Comparison of ENCODE assay signal across 12 cellular contexts in genomic region chr14:90275455-90275814, GRCh38. TPM values are rescaled to one million over a fixed set of nuclear protein-coding genes. Genes with fewer than 3 reads are reported as not detected.
DNase-seq lines count a peak whose midpoint lies in the region; ATAC-seq, FAIRE-seq and TF ChIP-seq lines count a peak whose summit lies in the region.
"Had no signal": no experiment of that assay in that cellular context is flagged by ENCODE, and none has a peak within 500 bp of the region (broad histone marks: within the 10 kb centered on the region; RNA-seq: fewer than 3 reads in every experiment).

No MANE protein-coding gene starts in this region.

- WGBS in psoas muscle, 3 donors = 75 to 86% (median 77%) methylated on average over 9 of the region's 9 CpGs

- H3K27me3 ChIP-seq in CD4-positive, alpha-beta memory T cell (ENCODE audit: insufficient read depth, low read length) = no peaks in the 10 kb centered on the region
- H3K27me3 ChIP-seq in psoas muscle (ENCODE audit: insufficient read depth in 3 of 3, low read length in 2 of 3) = no peaks in the 10 kb centered on the region

- TF ChIP-seq CTCF in choroid plexus epithelial cell (conservative IDR thresholded peaks at IDR 0.05; ENCODE audit: low read depth, low read length) (no peak), psoas muscle (IDR thresholded peaks at IDR 0.05) (no peak)

- peak overlapping the region; percentile 30 for H3K27ac ChIP-seq in CD4-positive, alpha-beta memory T cell (ENCODE audit: low read depth, low read length)
- H3K27ac ChIP-seq in psoas muscle = peak overlapping the region; percentile 16
- H3K27ac ChIP-seq: prostate gland had no signal

- peaks cover 11% of the 10 kb centered on the region for H3K4me1 ChIP-seq in CD4-positive, alpha-beta memory T cell (ENCODE audit: insufficient read depth, low read length)
- no peaks in the 10 kb centered on the region for H3K4me1 ChIP-seq in psoas muscle
- H3K4me1 ChIP-seq: prostate gland had no signal

- no peaks in the 10 kb centered on the region for H3K9me3 ChIP-seq in CD4-positive, alpha-beta memory T cell (ENCODE audit: control insufficient read depth in 1 of 2, low read length in 2 of 2)
- no peaks in the 10 kb centered on the region for H3K9me3 ChIP-seq in psoas muscle
- H3K9me3 ChIP-seq: prostate gland had no signal

- peaks cover 9 to 17% (median 12%) of the 10 kb centered on the region in 4 donors for H3K4me1 Mint-ChIP-seq in CD4-positive, alpha-beta memory T cell
- H3K4me1 Mint-ChIP-seq: mesothelial cell of epicardium had no signal

- peaks cover 21 to 69% of the 10 kb centered on the region in 2 donors for H3K36me3 Mint-ChIP-seq in CD4-positive, alpha-beta memory T cell

- no peak for FAIRE-seq in RCC 7860 (lab: Jason Lieb, UNC)

- no peak overlapping the region for H3K4me3 ChIP-seq in CD4-positive, alpha-beta memory T cell (ENCODE audit: low read length in 2 of 2)
- H3K4me3 ChIP-seq in choroid plexus epithelial cell (ENCODE audit: low read depth, low read length) = no peak overlapping the region
- H3K4me3 ChIP-seq in psoas muscle = no peak overlapping the region
- H3K4me3 ChIP-seq: prostate gland had no signal

- POLR2A ChIA-PET in CD4-positive, alpha-beta memory T cell (lab: Charles Lee; ENCODE audit: partially characterized antibody) = no interaction called here

- intact Hi-C loops in CD4-positive, alpha-beta memory T cell (cut with micrococcal nuclease) = no loop called here
- intact Hi-C loops in psoas muscle (cut with DNase I) = no loop called here

- H3K27me3 Mint-ChIP-seq in CD4-positive, alpha-beta memory T cell = no peaks in the 10 kb centered on the region

- H3K4me3 Mint-ChIP-seq in CD4-positive, alpha-beta memory T cell = no peak overlapping the region
- H3K4me3 Mint-ChIP-seq: mesothelial cell of epicardium had no signal

- CTCF ChIA-PET in CD4-positive, alpha-beta memory T cell (lab: Charles Lee; ENCODE audit: partially characterized antibody) = interaction anchor here (1.4 kb wide), 1 partner anchor 9 kb away, joined by 3 read pairs; no protein-coding TSS in a partner anchor

- peaks cover 0 to 1% (median 0%) of the 10 kb centered on the region in 8 donors for H3K9me3 Mint-ChIP-seq in CD4-positive, alpha-beta memory T cell
- H3K9me3 Mint-ChIP-seq: mesothelial cell of epicardium had no signal

- peak overlapping the region in 6 of 7 donors; percentile 71 to 91 (median 82) for H3K27ac Mint-ChIP-seq in CD4-positive, alpha-beta memory T cell

- no peak for DNase-seq in CD4-positive, alpha-beta memory T cell
- DNase-seq in RCC 7860 (ENCODE audit: low spot score) = peak; percentile 4
- DNase-seq in choroid plexus epithelial cell (ENCODE audit: low read depth) = peak; percentile 22
- DNase-seq in psoas muscle = no peak
- no peak for DNase-seq in NCI-H2196 (lab: John Stamatoyannopoulos, UW; ENCODE audit: unreplicated experiment)
- DNase-seq in NCI-H2227 treated with DMSO at 0.1 percent for 48 hours (lab: John Stamatoyannopoulos, UW) = no peak
- DNase-seq: NCI-H1417, NCI-H69, substantia nigra had no signal

- peaks cover 25% of the 10 kb centered on the region for H3K36me3 ChIP-seq in CD4-positive, alpha-beta memory T cell (ENCODE audit: insufficient read depth, low read length)
- H3K36me3 ChIP-seq in psoas muscle (ENCODE audit: insufficient read depth in 1 of 2, low read depth in 1 of 2) = peaks cover 9 to 91% of the 10 kb centered on the region in 2 donors

- ATAC-seq in psoas muscle (no peak), HG03571 (IDR thresholded peaks at IDR 0.05; ENCODE audit: unreplicated experiment) (no peak)

RNA-seq across cellular contexts. Expression of gene PSMC1, which starts 19.1 kb away (rescaled TPM):
- 10 to 100 TPM; 42.1 to 52.5 TPM for total RNA-seq in CD4-positive, alpha-beta memory T cell
- polyA plus RNA-seq in CD4-positive, alpha-beta memory T cell = 100 to 1,000 TPM; 103 to 175 TPM
- total RNA-seq in psoas muscle = 100 to 1,000 TPM; 151 to 307 (median 225) TPM
- polyA plus RNA-seq in psoas muscle = 1,000 to 10,000 TPM in 1 of 3 donors, 100 to 1,000 TPM in 2; 444 to 1,018 (median 498) TPM

RNA-seq across cellular contexts. Expression of gene NRDE2, which starts 56.3 kb away (rescaled TPM):
- 10 to 100 TPM; 26.3 to 32.6 TPM for total RNA-seq in CD4-positive, alpha-beta memory T cell
- 10 to 100 TPM in 1 of 2 donors, 1 to 10 TPM in 1; 4.4 to 10.7 TPM for polyA plus RNA-seq in CD4-positive, alpha-beta memory T cell
- 10 to 100 TPM; 11.0 to 21.8 (median 12.8) TPM for total RNA-seq in psoas muscle
- polyA plus RNA-seq in psoas muscle = 1 to 10 TPM; 5.8 to 8.7 (median 6.4) TPM

Comparison
In these comparisons a context has a peak if more than half of its experiments do, and no peak if none do; other contexts are left out.
1. DNase-seq: peak in RCC 7860 (single experiment) and choroid plexus epithelial cell (single experiment); none in CD4-positive, alpha-beta memory T cell (0 of 5), psoas muscle (0 of 2), NCI-H2196 (single experiment) and NCI-H2227 treated with DMSO at 0.1 percent for 48 hours (single experiment).